ENCODE assay signal across 8 cellular contexts in the genomic region with DNA sequence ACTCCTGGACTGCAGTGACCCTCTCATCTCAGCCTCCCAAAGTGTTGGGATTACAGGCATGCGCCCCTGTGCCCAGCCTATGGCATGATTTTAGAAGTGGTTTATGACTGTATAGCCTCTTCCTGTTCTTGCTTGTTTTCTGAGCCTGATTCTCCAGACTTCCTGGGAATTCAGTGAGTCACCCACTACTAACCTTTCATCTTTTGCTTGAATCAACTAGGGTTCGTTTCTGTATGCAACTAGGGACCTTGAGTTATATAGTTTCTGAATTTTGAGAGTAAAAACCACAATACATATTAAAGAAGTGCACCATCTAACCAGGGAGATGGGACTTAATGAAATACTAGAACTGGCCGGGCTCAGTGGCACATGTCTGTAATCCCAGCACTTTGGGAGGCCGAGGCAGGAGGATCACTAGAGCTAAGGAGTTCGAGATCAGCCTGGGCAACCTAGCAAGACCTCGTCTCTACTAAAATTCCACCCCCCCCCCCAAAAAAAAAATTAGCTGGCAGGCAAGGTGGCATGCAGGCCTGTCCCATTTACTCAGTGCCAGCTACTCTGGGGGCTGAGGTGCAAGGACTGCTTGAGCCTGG.
DNase-seq lines count a peak whose midpoint lies in the region; ATAC-seq and TF ChIP-seq lines count a peak whose summit lies in the region.

No MANE protein-coding gene starts in this region.

- H3K4me1 ChIP-seq in esophagus squamous epithelium, result peaks cover 5 to 16% (median 7%) of the 10 kb centered on the region in 3 donors

- ATAC-seq in GM21360 (IDR thresholded peaks at IDR 0.05; ENCODE audit: unreplicated experiment), result no peak
- no peak for ATAC-seq in GM19395 (IDR thresholded peaks at IDR 0.05; ENCODE audit: unreplicated experiment)
- ATAC-seq in sciatic nerve, result no peak
- no peak for ATAC-seq in T-helper 17 cell

- intact Hi-C loops in esophagus squamous epithelium (cut with DNase I), result no loop called here
- intact Hi-C loops in sciatic nerve (cut with DNase I), result no loop called here

- H3K4me3 ChIP-seq in HFF-Myc (replicated peaks; ENCODE audit: low read depth, low read length) (no peak overlapping the region), esophagus squamous epithelium (no peak overlapping the region)

- H3K27me3 ChIP-seq in esophagus squamous epithelium, result no peaks in the 10 kb centered on the region

- H3K36me3 Mint-ChIP-seq in T-helper 17 cell (ENCODE audit: low read depth), result peaks cover 2% of the 10 kb centered on the region

- 44 to 54% methylated on average over 6 of the region's 6 CpGs for WGBS in esophagus squamous epithelium, 2 donors

- no peak overlapping the region for H3K4me3 Mint-ChIP-seq in T-helper 17 cell

- H3K9me3 ChIP-seq in esophagus squamous epithelium, result no peaks in the 10 kb centered on the region
- H3K9me3 ChIP-seq in T-helper 17 cell (ENCODE audit: control insufficient read depth, low read length, poor library complexity, severe bottlenecking), result no peaks in the 10 kb centered on the region

- peaks cover 30% of the 10 kb centered on the region for H3K4me1 Mint-ChIP-seq in T-helper 17 cell

- no peak overlapping the region for H3K27ac Mint-ChIP-seq in T-helper 17 cell

- H3K36me3 ChIP-seq in esophagus squamous epithelium, result no peaks in the 10 kb centered on the region

- no peak for TF ChIP-seq CTCF in HFF-Myc (IDR thresholded peaks at IDR 0.05; ENCODE audit: low read depth, low read length, missing control alignments)
- TF ChIP-seq CTCF in esophagus squamous epithelium (IDR thresholded peaks at IDR 0.05), result no peak

- H3K27me3 Mint-ChIP-seq in T-helper 17 cell, result no peaks in the 10 kb centered on the region

- DNase-seq in HFF-Myc (ENCODE audit: extremely low read depth, low read depth) (peak; percentile 59), T1000 (lab: John Stamatoyannopoulos, UW) (peak; percentile 23), esophagus squamous epithelium (lab: John Stamatoyannopoulos, UW) (no peak), smooth muscle cell of the brain vasculature (ENCODE audit: low read depth, low spot score) (peak; percentile 65), sciatic nerve (ENCODE audit: low spot score) (no peak), T-helper 17 cell (no peak)

- no peak for TF ChIP-seq POLR2A in esophagus squamous epithelium (IDR thresholded peaks at IDR 0.05)

- H3K27ac ChIP-seq in esophagus squamous epithelium, result peak overlapping the region in 3 of 4 donors; percentile 16 to 49 (median 39)

Comparison
In these comparisons a context has a peak if more than half of its experiments do, and no peak if none do; other contexts are left out.
1. DNase-seq: peak in HFF-Myc (single experiment), T1000 (single experiment) and smooth muscle cell of the brain vasculature (single experiment); none in esophagus squamous epithelium (single experiment), sciatic nerve (single experiment) and T-helper 17 cell (0 of 3).